Comparison of ENCODE assay signal across 1 cellular context in the genomic region with DNA sequence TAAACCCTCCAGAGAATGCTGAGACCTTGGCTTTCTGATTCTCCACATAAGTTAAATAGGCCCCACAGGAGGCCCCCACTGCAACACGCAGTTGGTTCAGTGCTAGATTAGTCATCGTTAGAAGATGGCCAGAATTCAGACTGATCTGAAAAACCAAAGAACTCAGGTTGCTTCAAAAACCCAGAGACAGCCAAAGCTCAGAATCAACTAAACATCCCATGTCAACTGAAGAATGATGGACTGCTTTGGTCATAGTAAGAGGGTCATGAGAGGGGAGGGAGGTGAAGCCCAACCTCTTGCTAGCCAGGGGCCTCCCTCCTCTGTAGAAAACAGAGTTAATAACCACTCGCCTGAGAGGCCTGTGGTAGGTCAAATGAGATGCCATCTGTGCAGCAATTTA.
TF ChIP-seq lines count a peak whose summit lies in the region.

No MANE protein-coding gene starts in this region.

TF ChIP-seq in GM23338, 12 proteins besides CTCF, POLR2A, EP300 and RAD21 (continued from another document):
- TF ChIP-seq ETS1 (IDR thresholded peaks at IDR 0.05): no peak
- no peak for TF ChIP-seq JUNB (IDR thresholded peaks at IDR 0.05; ENCODE audit: unreplicated experiment)
- TF ChIP-seq ZNF462 (CRISPR knock-in tag; IDR thresholded peaks at IDR 0.05): no peak
- no peak for TF ChIP-seq EZH2phosphoT487 (IDR thresholded peaks at IDR 0.05; ENCODE audit: unreplicated experiment)
- no peak for TF ChIP-seq REST (IDR thresholded peaks at IDR 0.05; ENCODE audit: unreplicated experiment)
- no peak for TF ChIP-seq CREB1 (CRISPR knock-in tag; IDR thresholded peaks at IDR 0.05; ENCODE audit: low read depth)
- TF ChIP-seq STAT1 (IDR thresholded peaks at IDR 0.05; ENCODE audit: unreplicated experiment): no peak
- TF ChIP-seq EZH2 (IDR thresholded peaks at IDR 0.05; ENCODE audit: low read depth, unreplicated experiment): no peak
